In genomic region chr5:127153521-127153920, GRCh38 we compare ENCODE assay signal across 8 cellular contexts.
"Had no signal": no experiment of that assay in that cellular context is flagged by ENCODE, and none has a peak within 500 bp of the region (broad histone marks: within the 10 kb centered on the region; RNA-seq: fewer than 3 reads in every experiment).

No MANE protein-coding gene starts in this region.

- FAIRE-seq: G401.6, GM12878, GM12891, GM12892, GM18507, GM19239 had no signal

- H3K4me3 ChIP-seq: GM12878 had no signal

- ATAC-seq: GM12878 had no signal

- DNase-seq: GDM1, GF-D8 had no signal
